1 cellular context compared by ENCODE assay signal in the genomic region with DNA sequence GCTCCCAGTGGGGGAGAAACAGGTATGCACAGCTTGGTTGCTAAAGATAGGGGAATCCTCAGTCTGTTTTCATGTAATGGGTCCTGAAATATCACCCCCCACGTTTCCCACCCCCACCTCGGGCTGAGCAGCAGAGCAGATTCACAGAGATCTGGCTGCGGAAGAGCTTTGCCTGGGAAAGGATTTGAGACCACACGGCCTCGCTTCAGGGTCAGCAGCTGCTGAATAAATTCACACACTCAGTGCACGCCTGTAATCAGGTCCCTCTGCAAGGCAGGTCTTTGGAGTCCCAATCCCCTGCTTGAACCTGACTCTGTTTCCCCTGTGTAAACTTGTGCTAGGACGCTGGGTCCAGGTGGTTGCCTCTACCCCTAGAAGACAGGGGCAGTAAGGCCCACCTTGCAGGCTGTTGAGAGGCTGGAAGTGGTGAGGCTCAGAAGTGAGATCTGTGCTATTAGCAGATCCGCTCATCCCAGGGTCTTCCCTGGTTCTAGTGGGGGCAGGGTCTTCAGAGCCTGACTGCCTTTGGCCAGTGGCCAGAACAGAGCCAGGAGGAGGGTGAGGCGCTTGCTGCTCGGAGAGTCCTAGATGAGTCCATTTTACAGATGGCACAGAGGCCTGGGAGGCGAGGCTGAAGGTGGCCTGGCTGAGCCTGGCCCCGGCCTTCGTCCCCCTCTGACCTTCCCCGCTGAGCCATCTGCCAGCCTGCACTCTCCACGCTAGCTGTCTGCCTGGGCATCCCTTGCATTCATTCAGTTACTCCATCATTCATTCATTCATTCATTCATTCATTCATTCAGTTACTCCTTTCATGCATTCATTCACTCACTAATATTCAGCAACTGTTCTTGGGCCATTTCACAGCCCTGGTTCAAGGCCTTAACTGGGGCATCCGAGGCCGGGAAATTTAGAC.
TF ChIP-seq lines count a peak whose summit lies in the region.

No MANE protein-coding gene starts in this region.

TF ChIP-seq in HepG2, 621 proteins besides CTCF, POLR2A, EP300 and RAD21 (continued from another document):
- TF ChIP-seq, protein P1, sequence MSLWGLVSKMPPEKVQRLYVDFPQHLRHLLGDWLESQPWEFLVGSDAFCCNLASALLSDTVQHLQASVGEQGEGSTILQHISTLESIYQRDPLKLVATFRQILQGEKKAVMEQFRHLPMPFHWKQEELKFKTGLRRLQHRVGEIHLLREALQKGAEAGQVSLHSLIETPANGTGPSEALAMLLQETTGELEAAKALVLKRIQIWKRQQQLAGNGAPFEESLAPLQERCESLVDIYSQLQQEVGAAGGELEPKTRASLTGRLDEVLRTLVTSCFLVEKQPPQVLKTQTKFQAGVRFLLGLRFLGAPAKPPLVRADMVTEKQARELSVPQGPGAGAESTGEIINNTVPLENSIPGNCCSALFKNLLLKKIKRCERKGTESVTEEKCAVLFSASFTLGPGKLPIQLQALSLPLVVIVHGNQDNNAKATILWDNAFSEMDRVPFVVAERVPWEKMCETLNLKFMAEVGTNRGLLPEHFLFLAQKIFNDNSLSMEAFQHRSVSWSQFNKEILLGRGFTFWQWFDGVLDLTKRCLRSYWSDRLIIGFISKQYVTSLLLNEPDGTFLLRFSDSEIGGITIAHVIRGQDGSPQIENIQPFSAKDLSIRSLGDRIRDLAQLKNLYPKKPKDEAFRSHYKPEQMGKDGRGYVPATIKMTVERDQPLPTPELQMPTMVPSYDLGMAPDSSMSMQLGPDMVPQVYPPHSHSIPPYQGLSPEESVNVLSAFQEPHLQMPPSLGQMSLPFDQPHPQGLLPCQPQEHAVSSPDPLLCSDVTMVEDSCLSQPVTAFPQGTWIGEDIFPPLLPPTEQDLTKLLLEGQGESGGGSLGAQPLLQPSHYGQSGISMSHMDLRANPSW (CRISPR knock-in tag; IDR thresholded peaks at IDR 0.05; ENCODE audit: borderline replicate concordance): no peak
- no peak for TF ChIP-seq SNAI1 (CRISPR knock-in tag; IDR thresholded peaks at IDR 0.05; ENCODE audit: borderline replicate concordance)
- peak; percentile 66; the same call in 1 of the 2 replicates for TF ChIP-seq ZNF24 (IDR thresholded peaks at IDR 0.05)
- no peak for TF ChIP-seq FOXM1 (CRISPR knock-in tag; IDR thresholded peaks at IDR 0.05)
- no peak for TF ChIP-seq ZBTB38 (CRISPR knock-in tag; IDR thresholded peaks at IDR 0.05)
- TF ChIP-seq, protein P2, sequence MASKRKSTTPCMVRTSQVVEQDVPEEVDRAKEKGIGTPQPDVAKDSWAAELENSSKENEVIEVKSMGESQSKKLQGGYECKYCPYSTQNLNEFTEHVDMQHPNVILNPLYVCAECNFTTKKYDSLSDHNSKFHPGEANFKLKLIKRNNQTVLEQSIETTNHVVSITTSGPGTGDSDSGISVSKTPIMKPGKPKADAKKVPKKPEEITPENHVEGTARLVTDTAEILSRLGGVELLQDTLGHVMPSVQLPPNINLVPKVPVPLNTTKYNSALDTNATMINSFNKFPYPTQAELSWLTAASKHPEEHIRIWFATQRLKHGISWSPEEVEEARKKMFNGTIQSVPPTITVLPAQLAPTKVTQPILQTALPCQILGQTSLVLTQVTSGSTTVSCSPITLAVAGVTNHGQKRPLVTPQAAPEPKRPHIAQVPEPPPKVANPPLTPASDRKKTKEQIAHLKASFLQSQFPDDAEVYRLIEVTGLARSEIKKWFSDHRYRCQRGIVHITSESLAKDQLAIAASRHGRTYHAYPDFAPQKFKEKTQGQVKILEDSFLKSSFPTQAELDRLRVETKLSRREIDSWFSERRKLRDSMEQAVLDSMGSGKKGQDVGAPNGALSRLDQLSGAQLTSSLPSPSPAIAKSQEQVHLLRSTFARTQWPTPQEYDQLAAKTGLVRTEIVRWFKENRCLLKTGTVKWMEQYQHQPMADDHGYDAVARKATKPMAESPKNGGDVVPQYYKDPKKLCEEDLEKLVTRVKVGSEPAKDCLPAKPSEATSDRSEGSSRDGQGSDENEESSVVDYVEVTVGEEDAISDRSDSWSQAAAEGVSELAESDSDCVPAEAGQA (IDR thresholded peaks at IDR 0.05; ENCODE audit: low read depth): no peak
- TF ChIP-seq, protein P2 (CRISPR knock-in tag; IDR thresholded peaks at IDR 0.05; ENCODE audit: borderline replicate concordance): no peak
